Comparison of ENCODE assay signal across 8 cellular contexts in the genomic region with DNA sequence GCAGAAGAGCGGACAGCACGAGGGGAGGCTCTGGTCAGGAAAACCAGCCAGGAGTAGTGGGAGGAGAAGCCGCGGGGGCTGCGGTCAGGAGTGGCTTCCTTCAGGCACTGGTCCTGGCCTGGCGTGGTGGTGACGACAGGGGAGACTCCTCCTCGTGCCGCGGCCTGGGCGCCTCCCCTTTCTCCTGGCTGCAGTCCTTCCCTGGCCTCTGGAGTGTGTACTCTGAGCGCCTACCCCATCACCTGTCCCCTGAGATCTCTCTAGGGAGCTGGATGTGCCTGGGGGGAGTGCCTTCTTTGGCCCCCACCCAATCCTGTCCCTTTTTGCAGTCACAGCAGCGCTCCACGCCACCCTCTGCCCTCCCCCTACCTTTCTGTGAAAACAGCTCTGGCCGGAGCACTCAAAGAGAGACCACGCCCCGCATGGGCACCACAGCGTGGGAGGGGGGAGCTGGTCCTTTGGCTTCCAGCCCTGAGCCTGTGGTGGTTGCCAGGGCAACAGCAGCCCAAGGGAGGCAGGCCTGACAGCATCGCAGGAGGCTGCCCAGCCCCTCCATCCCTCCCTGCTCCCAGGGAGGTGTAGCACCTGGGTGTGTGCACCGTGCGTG.
DNase-seq lines count a peak whose midpoint lies in the region; ATAC-seq and TF ChIP-seq lines count a peak whose summit lies in the region.

No MANE protein-coding gene starts in this region.

- 15 to 38% (median 30%) methylated on average over 17 to 21 of the region's 21 CpGs for WGBS in stomach, 5 donors

- H3K27me3 Mint-ChIP-seq in stimulated activated naive CD8-positive, alpha-beta T cell treated with anti-CD3 and anti-CD28 coated beads, Interleukin-15, amount 100 ng/mL, for 72 hours: no peaks in the 10 kb centered on the region

- H3K4me3 ChIP-seq in stomach: no peak overlapping the region

- TF ChIP-seq POLR2A in stomach (IDR thresholded peaks at IDR 0.05): no peak

- no peak overlapping the region for H3K27ac Mint-ChIP-seq in stimulated activated naive CD8-positive, alpha-beta T cell treated with anti-CD3 and anti-CD28 coated beads, Interleukin-15, amount 100 ng/mL, for 72 hours

- H3K9me3 ChIP-seq in stomach: peaks cover 0 to 5% (median 0%) of the 10 kb centered on the region in 4 donors

- H3K27me3 ChIP-seq in stomach: no peaks in the 10 kb centered on the region

- no peaks in the 10 kb centered on the region for H3K4me1 Mint-ChIP-seq in stimulated activated naive CD8-positive, alpha-beta T cell treated with anti-CD3 and anti-CD28 coated beads, Interleukin-15, amount 100 ng/mL, for 72 hours

- ATAC-seq in Right ventricle myocardium superior (ENCODE audit: poor library complexity) (peak; percentile 48), HG02852 (IDR thresholded peaks at IDR 0.05; ENCODE audit: unreplicated experiment) (no peak)
- no peak for ATAC-seq in stimulated activated naive CD8-positive, alpha-beta T cell treated with anti-CD3 and anti-CD28 coated beads, Interleukin-15, amount 100 ng/mL, for 72 hours

- no peak overlapping the region for H3K4me3 Mint-ChIP-seq in stimulated activated naive CD8-positive, alpha-beta T cell treated with anti-CD3 and anti-CD28 coated beads, Interleukin-15, amount 100 ng/mL, for 72 hours

- peak overlapping the region in 4 of 5 donors; percentile 25 to 86 (median 59) for H3K27ac ChIP-seq in stomach

- intact Hi-C loops in Right ventricle myocardium superior (cut with DNase I) (no loop called here), stomach (cut with DNase I; ENCODE audit: low total_unique reads) (no loop called here)

- H3K9me3 Mint-ChIP-seq in stimulated activated naive CD8-positive, alpha-beta T cell treated with anti-CD3 and anti-CD28 coated beads, Interleukin-15, amount 100 ng/mL, for 72 hours: peaks cover 9 to 11% of the 10 kb centered on the region in 2 donors

- TF ChIP-seq EP300 in stomach (IDR thresholded peaks at IDR 0.05): no peak

- DNase-seq in NCI-H1417 (lab: John Stamatoyannopoulos, UW) (peak; percentile 99), SK-N-DZ (ENCODE audit: low spot score) (peak; percentile 68), Right ventricle myocardium superior (peak; percentile 55), stomach (peak; percentile 67), mesenteric fat pad (ENCODE audit: low spot score) (no peak), NCI-H1048 (lab: John Stamatoyannopoulos, UW) (no peak)
- DNase-seq in stimulated activated naive CD8-positive, alpha-beta T cell treated with anti-CD3 and anti-CD28 coated beads, Interleukin-15, amount 100 ng/mL, for 72 hours: no peak

- H3K36me3 ChIP-seq in stomach: no peaks in the 10 kb centered on the region

- peaks cover 32 to 64% (median 51%) of the 10 kb centered on the region in 4 donors for H3K4me1 ChIP-seq in stomach

- TF ChIP-seq CTCF in stomach (IDR thresholded peaks at IDR 0.05): no peak

Comparison
In these comparisons a context has a peak if more than half of its experiments do, and no peak if none do; other contexts are left out.
1. DNase-seq: peak in NCI-H1417 (3 of 3), SK-N-DZ (single experiment), Right ventricle myocardium superior (single experiment) and stomach (single experiment); none in mesenteric fat pad (single experiment), NCI-H1048 (single experiment) and stimulated activated naive CD8-positive, alpha-beta T cell treated with anti-CD3 and anti-CD28 coated beads, Interleukin-15, amount 100 ng/mL, for 72 hours (0 of 2).